In the genomic region with DNA sequence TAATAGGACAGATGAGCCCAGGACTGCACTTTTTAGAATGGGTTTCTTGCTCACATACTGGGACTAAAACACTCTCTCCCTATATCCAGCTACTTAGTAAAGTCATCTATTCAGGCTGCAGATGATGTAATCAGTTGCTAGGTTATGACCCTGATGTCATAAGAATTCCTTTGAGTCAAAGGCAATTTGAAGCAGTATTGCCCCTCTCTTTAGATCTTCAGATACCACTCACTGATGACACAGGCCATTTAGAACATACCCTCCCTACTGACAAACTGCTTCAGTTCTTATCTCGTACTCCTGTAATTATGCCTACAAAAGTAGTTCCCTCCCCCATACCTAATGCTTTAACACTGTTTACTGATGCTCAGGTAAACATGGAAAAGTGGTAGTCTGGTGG, we compare ENCODE assay signal across 34 cellular contexts.
"Had no signal": no experiment of that assay in that cellular context is flagged by ENCODE, and none has a peak within 500 bp of the region (broad histone marks: within the 10 kb centered on the region; RNA-seq: fewer than 3 reads in every experiment).

No MANE protein-coding gene starts in this region.

- DNase-seq: activated B cell treated with CpG ODN at 0.5 μM for 24 hours; activated CD4-positive, alpha-beta T cell treated with anti-CD3 and anti-CD28 coated beads for 48 hours; activated CD4-positive, alpha-beta T cell treated with anti-CD3 and anti-CD28 coated beads, Interleukin-2, amount 50 U/mL, for 1 hour; activated CD4-positive, alpha-beta T cell treated with anti-CD3 and anti-CD28 coated beads, Interleukin-2, amount 50 U/mL, for 48 hours; activated CD8-positive, alpha-beta memory T cell treated with anti-CD3 and anti-CD28 coated beads for 24 hours; activated CD8-positive, alpha-beta T cell treated with anti-CD3 and anti-CD28 coated beads for 36 hours; activated effector memory CD4-positive, alpha-beta T cell treated with Interleukin-2 at 50 U/mL for 16 hours; activated gamma-delta T cell treated with Interleukin-2 at 50 U/mL for 16 hours; activated naive CD4-positive, alpha-beta T cell treated with Interleukin-2 at 50 U/mL for 16 hours; activated naive CD8-positive, alpha-beta T cell treated with anti-CD3 and anti-CD28 coated beads for 36 hours; activated T-cell treated with anti-CD3 and anti-CD28 coated beads, Interleukin-2, amount 50 U/mL, for 4 hours; amniotic stem cell; anterior cingulate cortex; brain microvascular endothelial cell; dorsolateral prefrontal cortex; effector memory CD4-positive, alpha-beta T cell; endodermal cell; foreskin melanocyte; head of caudate nucleus; T-helper 1 cell; T-helper 17 cell; T1000; WERI-Rb-1 had no signal

- H3K4me1 Mint-ChIP-seq: activated B cell treated with CpG ODN at 0.5 μM for 24 hours; activated naive CD4-positive, alpha-beta T cell treated with anti-CD3 and anti-CD28 coated beads, Interleukin-2, amount 50 U/mL, for 24 hours; activated naive CD8-positive, alpha-beta T cell treated with anti-CD3 and anti-CD28 coated beads for 36 hours; activated T-helper 17 cell treated with anti-CD3 and anti-CD28 coated beads, Interleukin-2, amount 50 U/mL, for 72 hours; central memory CD8-positive, alpha-beta T cell; T-helper 17 cell had no signal

- H3K4me1 ChIP-seq: esophagus muscularis mucosa, gastroesophageal sphincter had no signal

- H3K27me3 ChIP-seq: brain microvascular endothelial cell, esophagus muscularis mucosa, gastroesophageal sphincter had no signal

- H3K27me3 Mint-ChIP-seq: activated B cell treated with CpG ODN at 0.5 μM for 24 hours had no signal

- H3K36me3 Mint-ChIP-seq: activated naive CD4-positive, alpha-beta T cell treated with anti-CD3 and anti-CD28 coated beads, Interleukin-2, amount 50 U/mL, for 24 hours; activated naive CD8-positive, alpha-beta T cell treated with anti-CD3 and anti-CD28 coated beads for 36 hours had no signal

- H3K4me3 Mint-ChIP-seq: activated B cell treated with CpG ODN at 0.5 μM for 24 hours; activated CD8-positive, alpha-beta T cell treated with anti-CD3 and anti-CD28 coated beads for 36 hours; activated naive CD4-positive, alpha-beta T cell treated with anti-CD3 and anti-CD28 coated beads, Interleukin-2, amount 50 U/mL, for 24 hours; activated naive CD8-positive, alpha-beta T cell treated with anti-CD3 and anti-CD28 coated beads for 36 hours; activated T-cell treated with anti-CD3 and anti-CD28 coated beads, Interleukin-2, amount 50 U/mL, for 4 hours; activated T-helper 17 cell treated with anti-CD3 and anti-CD28 coated beads, Interleukin-2, amount 50 U/mL, for 72 hours; central memory CD8-positive, alpha-beta T cell; dendritic cell treated with granulocyte-macrophage colony-stimulating factor and Interleukin-4, amounts not matched to agents 40 ng/mL and 50 ng/mL, for 4 days; endodermal cell; T-helper 17 cell; T-helper 2 cell treated with Interferon-gamma antibody and Interleukin-4, amounts not matched to agents 5 μg/mL and 100 μg/mL, for 36 hours had no signal

- H3K36me3 ChIP-seq: brain microvascular endothelial cell, esophagus muscularis mucosa, gastroesophageal sphincter, WERI-Rb-1 had no signal

- H3K27ac ChIP-seq: brain microvascular endothelial cell, coronary artery, dorsolateral prefrontal cortex, esophagus muscularis mucosa, gastroesophageal sphincter, WERI-Rb-1 had no signal

- FAIRE-seq: astrocyte, bronchial epithelial cell had no signal

- H3K4me3 ChIP-seq: coronary artery, dorsolateral prefrontal cortex, esophagus muscularis mucosa, gastroesophageal sphincter had no signal

- ATAC-seq: activated CD4-positive, CD25-positive, alpha-beta regulatory T cell treated with anti-CD3 and anti-CD28 coated beads, Interleukin-2, amount 50 U/mL, for 24 hours; activated CD8-positive, alpha-beta T cell treated with anti-CD3 and anti-CD28 coated beads for 36 hours; activated T-cell treated with anti-CD3 and anti-CD28 coated beads, Interleukin-2, amount 50 U/mL, for 4 hours; activated T-helper 17 cell treated with anti-CD3 and anti-CD28 coated beads, Interleukin-2, amount 50 U/mL, for 72 hours; gastroesophageal sphincter; T-helper 17 cell had no signal

- H3K27ac Mint-ChIP-seq: activated B cell treated with CpG ODN at 0.5 μM for 24 hours; activated CD8-positive, alpha-beta T cell treated with anti-CD3 and anti-CD28 coated beads for 36 hours; activated naive CD4-positive, alpha-beta T cell treated with anti-CD3 and anti-CD28 coated beads, Interleukin-2, amount 50 U/mL, for 24 hours; activated naive CD8-positive, alpha-beta T cell treated with anti-CD3 and anti-CD28 coated beads for 36 hours; activated T-helper 17 cell treated with anti-CD3 and anti-CD28 coated beads, Interleukin-2, amount 50 U/mL, for 72 hours; dendritic cell treated with granulocyte-macrophage colony-stimulating factor and Interleukin-4, amounts not matched to agents 40 ng/mL and 50 ng/mL, for 4 days; endodermal cell; T-helper 17 cell; T-helper 2 cell treated with Interferon-gamma antibody and Interleukin-4, amounts not matched to agents 5 μg/mL and 100 μg/mL, for 36 hours had no signal
